In genomic region chr19:10230904-10231623, GRCh38 we compare ENCODE assay signal across 8 cellular contexts. TPM values are rescaled to one million over a fixed set of nuclear protein-coding genes. Genes with fewer than 3 reads are reported as not detected.
DNase-seq lines count a peak whose midpoint lies in the region; ATAC-seq and TF ChIP-seq lines count a peak whose summit lies in the region.

A gene with protein sequence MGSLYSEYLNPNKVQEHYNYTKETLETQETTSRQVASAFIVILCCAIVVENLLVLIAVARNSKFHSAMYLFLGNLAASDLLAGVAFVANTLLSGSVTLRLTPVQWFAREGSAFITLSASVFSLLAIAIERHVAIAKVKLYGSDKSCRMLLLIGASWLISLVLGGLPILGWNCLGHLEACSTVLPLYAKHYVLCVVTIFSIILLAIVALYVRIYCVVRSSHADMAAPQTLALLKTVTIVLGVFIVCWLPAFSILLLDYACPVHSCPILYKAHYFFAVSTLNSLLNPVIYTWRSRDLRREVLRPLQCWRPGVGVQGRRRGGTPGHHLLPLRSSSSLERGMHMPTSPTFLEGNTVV (minus strand): TSS chr19:10231331. CDS start chr19:10224905, 6,426 bp downstream.

- CTCF ChIA-PET in activated CD4-positive, alpha-beta T cell treated with anti-CD3 and anti-CD28 coated beads for 36 hours (lab: Charles Lee): interaction anchor here (1.8 kb wide), 1 partner anchor 19 kb away, joined by 9 read pairs; no protein-coding TSS in a partner anchor

- H3K4me3 Mint-ChIP-seq in activated CD4-positive, alpha-beta T cell treated with anti-CD3 and anti-CD28 coated beads for 36 hours: peak within 1 kb of the TSS; percentile 81

- H3K36me3 Mint-ChIP-seq in activated CD4-positive, alpha-beta T cell treated with anti-CD3 and anti-CD28 coated beads for 36 hours (ENCODE audit: low read depth): no peaks in the 10 kb centered on the region

- POLR2A ChIA-PET in activated CD4-positive, alpha-beta T cell treated with anti-CD3 and anti-CD28 coated beads for 36 hours (lab: Charles Lee): no interaction called here

- H3K27ac ChIP-seq in DND-41 (ENCODE audit: low read length) (peak within 1 kb of the TSS; percentile 50; the same call in 1 of the 2 replicates), colonic mucosa (peak within 1 kb of the TSS; percentile 78)

- H3K36me3 ChIP-seq in DND-41 (ENCODE audit: insufficient read depth, low read length) (no peaks in the 10 kb centered on the region), colonic mucosa (no peaks in the 10 kb centered on the region)

- H3K4me3 ChIP-seq in DND-41 (ENCODE audit: low read depth in 1 of 2, low read length in 2 of 2) (peak within 1 kb of the TSS; percentile 24 to 58; a peak in 3 of 4 replicates), colonic mucosa (peak within 1 kb of the TSS; percentile 71)

- H3K4me2 ChIP-seq in DND-41 (ENCODE audit: insufficient read depth, low read length): peak within 1 kb of the TSS; percentile 87

- H3K27ac Mint-ChIP-seq in activated CD4-positive, alpha-beta T cell treated with anti-CD3 and anti-CD28 coated beads for 36 hours: peak within 1 kb of the TSS; percentile 84

- H3K4me1 ChIP-seq in DND-41 (ENCODE audit: insufficient read depth, low read length): peaks cover 29% of the 10 kb centered on the region
- no peaks in the 10 kb centered on the region for H3K4me1 ChIP-seq in colonic mucosa

- H3K9me3 ChIP-seq in DND-41 (ENCODE audit: insufficient read depth, low read length, severe bottlenecking) (no peaks in the 10 kb centered on the region), colonic mucosa (no peaks in the 10 kb centered on the region)

- no peaks in the 10 kb centered on the region for H3K79me2 ChIP-seq in DND-41 (ENCODE audit: insufficient read depth, low read length)

- intact Hi-C loops in activated CD4-positive, alpha-beta T cell treated with anti-CD3 and anti-CD28 coated beads for 36 hours (cut with DNase I, micrococcal nuclease): loop anchor here (1.0 to 2.0 kb wide), 5 partner anchors 19 to 60 kb away; partner anchors contain the start of gene DNMT1 (in 2 of the 2)
- intact Hi-C loops in colonic mucosa (cut with DNase I): no loop called here

- no peaks in the 10 kb centered on the region for H3K27me3 Mint-ChIP-seq in activated CD4-positive, alpha-beta T cell treated with anti-CD3 and anti-CD28 coated beads for 36 hours

- H3K27me3 ChIP-seq in DND-41 (ENCODE audit: insufficient read depth, low read length, poor library complexity): peaks cover 10% of the 10 kb centered on the region
- no peaks in the 10 kb centered on the region for H3K27me3 ChIP-seq in colonic mucosa

- ATAC-seq in DND-41 (ENCODE audit: insufficient read depth, low read depth) (peak; percentile 73), HG02642 (IDR thresholded peaks at IDR 0.05; ENCODE audit: poor library complexity, unreplicated experiment) (peak; percentile 60)
- peak; percentile 62 for ATAC-seq in activated CD4-positive, alpha-beta T cell treated with anti-CD3 and anti-CD28 coated beads for 36 hours

- TF ChIP-seq CTCF in DND-41 (IDR thresholded peaks at IDR 0.05; ENCODE audit: borderline replicate concordance, extremely low read depth, low read length, poor library complexity, severe bottlenecking) (no peak), colonic mucosa (IDR thresholded peaks at IDR 0.05) (no peak)

- H3K4me1 Mint-ChIP-seq in activated CD4-positive, alpha-beta T cell treated with anti-CD3 and anti-CD28 coated beads for 36 hours: peaks cover 24% of the 10 kb centered on the region

- peak within 1 kb of the TSS; percentile 80 for H2AFZ ChIP-seq in DND-41 (ENCODE audit: low read depth, low read length)

- no peaks in the 10 kb centered on the region; the same call in 1 of the 2 replicates for H4K20me1 ChIP-seq in DND-41 (ENCODE audit: insufficient read depth, low read length)

- DNase-seq in DND-41: peak; percentile 61
- DNase-seq in NCI-H2227 (lab: John Stamatoyannopoulos, UW; ENCODE audit: unreplicated experiment): peak; percentile 73
- peak; percentile 83 for DNase-seq in activated CD4-positive, alpha-beta T cell treated with anti-CD3 and anti-CD28 coated beads for 36 hours
- peak; percentile 78 for DNase-seq in colonic mucosa
- DNase-seq in left kidney (ENCODE audit: low read depth, low spot score): peak; percentile 94
- DNase-seq in stimulated activated CD4-positive, alpha-beta T cell treated with anti-CD3 and anti-CD28 coated beads, Interleukin-2, amount 100 ng/mL, for 48 hours: peak; percentile 61
- no peak for DNase-seq in inferior parietal cortex (ENCODE audit: extremely low spot score)

- H3K9ac ChIP-seq in DND-41 (ENCODE audit: low read depth, low read length) (peak within 1 kb of the TSS; percentile 70), colonic mucosa (ENCODE audit: low read depth in 2 of 2, low read length in 2 of 2) (peak within 1 kb of the TSS; percentile 91 to 99)

- H3K9me3 Mint-ChIP-seq in activated CD4-positive, alpha-beta T cell treated with anti-CD3 and anti-CD28 coated beads for 36 hours (ENCODE audit: low read depth): no peaks in the 10 kb centered on the region

RNA-seq across cellular contexts. Expression of the gene that starts here (rescaled TPM):
- total RNA-seq in activated CD4-positive, alpha-beta T cell treated with anti-CD3 and anti-CD28 coated beads for 36 hours: 1 to 10 TPM; 8.1 to 9.0 TPM
- total RNA-seq in colonic mucosa: 1 to 10 TPM; 2.4 to 5.2 TPM
